Comparison of ENCODE assay signal across 23 cellular contexts in genomic region chr10:132138596-132138995, GRCh38. TPM values are rescaled to one million over a fixed set of nuclear protein-coding genes. Genes with fewer than 3 reads are reported as not detected.
A peak's percentile ranks its signal among the peaks of the same experiment; 100 is the strongest.
DNase-seq lines count a peak whose midpoint lies in the region; ATAC-seq, FAIRE-seq and TF ChIP-seq lines count a peak whose summit lies in the region.
"Had no signal": no experiment of that assay in that cellular context is flagged by ENCODE, and none has a peak within 500 bp of the region (broad histone marks: within the 10 kb centered on the region; RNA-seq: fewer than 3 reads in every experiment).

No MANE protein-coding gene starts in this region.

- no peaks in the 10 kb centered on the region for H3K4me1 ChIP-seq in left lung
- H3K4me1 ChIP-seq in spleen, result peaks cover 0 to 11% (median 7%) of the 10 kb centered on the region in 6 donors
- H3K4me1 ChIP-seq in small intestine (ENCODE audit: control insufficient read depth in 2 of 2, insufficient read depth in 1 of 2, low read depth in 1 of 2, low read length in 1 of 2), result no peaks in the 10 kb centered on the region
- H3K4me1 ChIP-seq: HAP-1 had no signal

- no peak for FAIRE-seq in small intestine (lab: Jason Lieb, UNC)
- FAIRE-seq: GM12878, GM19239 had no signal

- H3K27me3 ChIP-seq in left lung (peaks cover 0 to 49% of the 10 kb centered on the region in 2 donors), spleen (replicated peaks in 1 of 7) (peaks cover 0 to 37% (median 24%) of the 10 kb centered on the region in 7 donors), small intestine (ENCODE audit: control insufficient read depth in 2 of 2, insufficient read depth in 2 of 2, low read length in 2 of 2) (no peaks in the 10 kb centered on the region)
- H3K27me3 ChIP-seq: MG63 had no signal

- no peak for TF ChIP-seq POLR2A in spleen (IDR thresholded peaks at IDR 0.05)

- no peak overlapping the region for H3K27ac Mint-ChIP-seq in activated CD4-positive, alpha-beta T cell treated with anti-CD3 and anti-CD28 coated beads for 36 hours
- H3K27ac Mint-ChIP-seq in CD14-positive monocyte, result no peak overlapping the region
- H3K27ac Mint-ChIP-seq: CD4-positive, alpha-beta T cell; IgD-negative memory B cell had no signal

- 79 to 89% (median 83%) methylated on average over 12 of the region's 12 CpGs for WGBS in spleen, 5 donors
- 82 to 87% (median 83%) methylated on average over 12 of the region's 12 CpGs for WGBS in small intestine, 3 donors

- intact Hi-C loops in activated CD4-positive, alpha-beta T cell treated with anti-CD3 and anti-CD28 coated beads for 36 hours (cut with DNase I, micrococcal nuclease), result no loop called here
- intact Hi-C loops in CD14-positive monocyte (cut with micrococcal nuclease), result no loop called here
- intact Hi-C loops in left lung (cut with DNase I), result no loop called here
- intact Hi-C loops in spleen (cut with DNase I; ENCODE audit: low total_unique reads), result loop anchor here (10.0 kb wide), 1 partner anchor 254 kb away; no protein-coding TSS in a partner anchor

- no peak for TF ChIP-seq CTCF in CD14-positive monocyte (IDR thresholded peaks at IDR 0.05)
- TF ChIP-seq CTCF in left lung (IDR thresholded peaks at IDR 0.05), result no peak
- no peak for TF ChIP-seq CTCF in spleen (IDR thresholded peaks at IDR 0.05 in 8 of 11, conservative IDR thresholded peaks at IDR 0.05 in 3 of 11)

- peak; percentile 4 for DNase-seq in activated CD4-positive, alpha-beta T cell treated with anti-CD3 and anti-CD28 coated beads for 36 hours
- no peak for DNase-seq in activated CD4-positive, alpha-beta T cell treated with anti-CD3 and anti-CD28 coated beads for 4 hours
- DNase-seq in CD14-positive monocyte (ENCODE audit: low spot score) (peak; percentile 23), left lung (peak; percentile 22 to 70), spleen (peak; percentile 62), small intestine (no peak), DMS79 (lab: John Stamatoyannopoulos, UW) (no peak)
- DNase-seq: EL, Kasumi-1, MG63, NCI-H1048, NCI-H1436 treated with DMSO at 0.1 percent for 48 hours, NCI-H2029, NCI-H526, PC-3, RPMI8226 had no signal

- H3K27me3 Mint-ChIP-seq in activated CD4-positive, alpha-beta T cell treated with anti-CD3 and anti-CD28 coated beads for 36 hours, result peaks cover 7% of the 10 kb centered on the region
- H3K27me3 Mint-ChIP-seq in CD14-positive monocyte (ENCODE audit: low read depth in 3 of 3), result peaks cover 7 to 10% (median 8%) of the 10 kb centered on the region in 3 donors

- CTCF ChIA-PET in activated CD4-positive, alpha-beta T cell treated with anti-CD3 and anti-CD28 coated beads for 36 hours (lab: Charles Lee), result no interaction called here

- H3K36me3 Mint-ChIP-seq in activated CD4-positive, alpha-beta T cell treated with anti-CD3 and anti-CD28 coated beads for 36 hours (ENCODE audit: low read depth), result no peaks in the 10 kb centered on the region
- H3K36me3 Mint-ChIP-seq in CD14-positive monocyte, result no peaks in the 10 kb centered on the region
- H3K36me3 Mint-ChIP-seq: IgD-negative memory B cell had no signal

- POLR2A ChIA-PET in activated CD4-positive, alpha-beta T cell treated with anti-CD3 and anti-CD28 coated beads for 36 hours (lab: Charles Lee), result no interaction called here

- H3K4me3 ChIP-seq in left lung, result no peak overlapping the region
- no peak overlapping the region for H3K4me3 ChIP-seq in spleen
- no peak overlapping the region for H3K4me3 ChIP-seq in small intestine (ENCODE audit: low read depth in 1 of 2, low read length in 2 of 2)
- H3K4me3 ChIP-seq: GM12878, HAP-1, MG63 had no signal

- no peaks in the 10 kb centered on the region for H3K9me3 ChIP-seq in left lung
- no peaks in the 10 kb centered on the region for H3K9me3 ChIP-seq in spleen
- H3K9me3 ChIP-seq in small intestine (ENCODE audit: control insufficient read depth, low read depth), result no peaks in the 10 kb centered on the region
- H3K9me3 ChIP-seq: HAP-1, MG63 had no signal

- no peaks in the 10 kb centered on the region for H3K36me3 ChIP-seq in left lung
- no peaks in the 10 kb centered on the region for H3K36me3 ChIP-seq in spleen
- no peaks in the 10 kb centered on the region for H3K36me3 ChIP-seq in small intestine (ENCODE audit: control insufficient read depth in 2 of 2, insufficient read depth in 2 of 2, low read length in 2 of 2)
- H3K36me3 ChIP-seq: HAP-1, MG63 had no signal

- H3K9me3 Mint-ChIP-seq in activated CD4-positive, alpha-beta T cell treated with anti-CD3 and anti-CD28 coated beads for 36 hours (ENCODE audit: low read depth), result no peaks in the 10 kb centered on the region
- H3K9me3 Mint-ChIP-seq in CD14-positive monocyte, result no peaks in the 10 kb centered on the region
- H3K9me3 Mint-ChIP-seq: CD4-positive, alpha-beta T cell had no signal

- ATAC-seq in activated CD4-positive, alpha-beta T cell treated with anti-CD3 and anti-CD28 coated beads for 36 hours, result no peak
- ATAC-seq in left lung (no peak), HG02759 (IDR thresholded peaks at IDR 0.05; ENCODE audit: unreplicated experiment) (no peak)
- ATAC-seq: GM12878, PC-3 had no signal

- H3K27ac ChIP-seq in left lung (no peak overlapping the region), spleen (no peak overlapping the region), small intestine (ENCODE audit: low read depth in 1 of 2, low read length in 1 of 2) (no peak overlapping the region)
- H3K27ac ChIP-seq: 22Rv1 had no signal

- H3K4me1 Mint-ChIP-seq in activated CD4-positive, alpha-beta T cell treated with anti-CD3 and anti-CD28 coated beads for 36 hours, result no peaks in the 10 kb centered on the region
- no peaks in the 10 kb centered on the region for H3K4me1 Mint-ChIP-seq in CD14-positive monocyte
- H3K4me1 Mint-ChIP-seq: IgD-negative memory B cell had no signal

- H3K4me3 Mint-ChIP-seq in activated CD4-positive, alpha-beta T cell treated with anti-CD3 and anti-CD28 coated beads for 36 hours, result no peak overlapping the region
- no peak overlapping the region for H3K4me3 Mint-ChIP-seq in CD14-positive monocyte
- H3K4me3 Mint-ChIP-seq: CD4-positive, alpha-beta T cell; IgD-negative memory B cell had no signal

RNA-seq across cellular contexts. Expression of gene DPYSL4, which starts 48.2 kb away (rescaled TPM):
- total RNA-seq in activated CD4-positive, alpha-beta T cell treated with anti-CD3 and anti-CD28 coated beads for 36 hours, result 10 to 100 TPM; 15.0 to 15.2 TPM
- polyA plus RNA-seq in CD14-positive monocyte (not detected), spleen (1 to 10 TPM in 1 of 3 donors, under 1 TPM in 2; 0.55 to 1.0 (median 0.96) TPM), small intestine (1 to 10 TPM in 1 of 3 donors, not detected in 2; 1.0 TPM)
- total RNA-seq in left lung (1 to 10 TPM; 1.3 to 3.1 TPM), spleen (1 to 10 TPM in 4 of 7 donors, under 1 TPM in 2, not detected in 1; 0.85 to 6.0 (median 1.6) TPM)
- polyA plus RNA-seq: IgD-negative memory B cell had no signal

Comparison
In these comparisons a context has a peak if more than half of its experiments do, and no peak if none do; other contexts are left out.
1. DNase-seq: peak in activated CD4-positive, alpha-beta T cell treated with anti-CD3 and anti-CD28 coated beads for 36 hours (single experiment), CD14-positive monocyte (single experiment), left lung (2 of 2) and spleen (single experiment); none in activated CD4-positive, alpha-beta T cell treated with anti-CD3 and anti-CD28 coated beads for 4 hours (0 of 2), small intestine (single experiment) and DMS79 (single experiment).